Comparison of ENCODE assay signal across 20 cellular contexts in genomic region chr1:58003059-58003458, GRCh38.
"Had no signal": no experiment of that assay in that cellular context is flagged by ENCODE, and none has a peak within 500 bp of the region (broad histone marks: within the 10 kb centered on the region; RNA-seq: fewer than 3 reads in every experiment).

No MANE protein-coding gene starts in this region.

- H3K27me3 ChIP-seq: ascending aorta, body of pancreas had no signal

- H3K4me3 Mint-ChIP-seq: activated CD4-positive, alpha-beta memory T cell treated with anti-CD3 and anti-CD28 coated beads, Interleukin-2, amount 10 ng/mL, durations not matched to agents 7 days and 5 days; activated CD4-positive, alpha-beta T cell treated with anti-CD3 and anti-CD28 coated beads, Interleukin-2, amount 10 ng/mL, durations not matched to agents 7 days and 5 days; activated T-cell treated with anti-CD3 and anti-CD28 coated beads, Interleukin-2, amount 50 U/mL, for 72 hours; T-helper 17 cell had no signal

- H3K4me3 ChIP-seq: ascending aorta, body of pancreas had no signal

- H3K9me3 ChIP-seq: ascending aorta, body of pancreas had no signal

- H3K9me3 Mint-ChIP-seq: activated CD4-positive, alpha-beta memory T cell treated with anti-CD3 and anti-CD28 coated beads, Interleukin-2, amount 10 ng/mL, durations not matched to agents 7 days and 5 days; activated CD4-positive, alpha-beta T cell treated with anti-CD3 and anti-CD28 coated beads, Interleukin-2, amount 10 ng/mL, durations not matched to agents 7 days and 5 days; activated T-cell treated with anti-CD3 and anti-CD28 coated beads, Interleukin-2, amount 50 U/mL, for 72 hours had no signal

- H3K27me3 Mint-ChIP-seq: activated CD4-positive, alpha-beta memory T cell treated with anti-CD3 and anti-CD28 coated beads, Interleukin-2, amount 10 ng/mL, durations not matched to agents 7 days and 5 days had no signal

- H3K4me1 ChIP-seq: ascending aorta, body of pancreas had no signal

- DNase-seq: activated CD4-positive, alpha-beta memory T cell treated with anti-CD3 and anti-CD28 coated beads, Interleukin-2, amount 10 ng/mL, durations not matched to agents 7 days and 5 days; activated CD4-positive, alpha-beta T cell treated with anti-CD3 and anti-CD28 coated beads, Interleukin-2, amount 10 ng/mL, durations not matched to agents 7 days and 5 days; activated CD4-positive, CD25-positive, alpha-beta regulatory T cell; activated naive CD4-positive, alpha-beta T cell treated with anti-CD3 and anti-CD28 coated beads, Interleukin-2, amount 50 U/mL, for 16 hours; activated T-cell treated with anti-CD3 and anti-CD28 coated beads, Interleukin-2, amount 50 U/mL, for 72 hours; body of pancreas; central memory CD4-positive, alpha-beta T cell; Kasumi-1; NCI-H1048; NCI-H146; NCI-H187 treated with DMSO at 0.1 percent for 48 hours; NCI-H2081 treated with DMSO at 0.1 percent for 48 hours; NCI-H2171 treated with DMSO at 0.1 percent for 48 hours; NCI-H226; NCI-H510A; SIG-M5; T-helper 17 cell; T-helper 9 cell had no signal

- H3K27ac ChIP-seq: ascending aorta, body of pancreas had no signal

- H3K27ac Mint-ChIP-seq: activated CD4-positive, alpha-beta memory T cell treated with anti-CD3 and anti-CD28 coated beads, Interleukin-2, amount 10 ng/mL, durations not matched to agents 7 days and 5 days; activated CD4-positive, alpha-beta T cell treated with anti-CD3 and anti-CD28 coated beads, Interleukin-2, amount 10 ng/mL, durations not matched to agents 7 days and 5 days; activated T-cell treated with anti-CD3 and anti-CD28 coated beads, Interleukin-2, amount 50 U/mL, for 72 hours; T-helper 17 cell had no signal

- FAIRE-seq: bronchial epithelial cell had no signal

- H3K4me1 Mint-ChIP-seq: activated CD4-positive, alpha-beta memory T cell treated with anti-CD3 and anti-CD28 coated beads, Interleukin-2, amount 10 ng/mL, durations not matched to agents 7 days and 5 days; activated CD4-positive, alpha-beta T cell treated with anti-CD3 and anti-CD28 coated beads, Interleukin-2, amount 10 ng/mL, durations not matched to agents 7 days and 5 days; T-helper 17 cell had no signal

- H3K36me3 ChIP-seq: ascending aorta had no signal
